In genomic region chr14:104752735-104753527, GRCh38 we compare ENCODE assay signal across 8 cellular contexts. TPM values are rescaled to one million over a fixed set of nuclear protein-coding genes. Genes with fewer than 3 reads are reported as not detected.
A peak's percentile ranks its signal among the peaks of the same experiment; 100 is the strongest.
DNase-seq lines count a peak whose midpoint lies in the region; ATAC-seq and TF ChIP-seq lines count a peak whose summit lies in the region.

Gene SIVA1, plus strand, starts transcription at chr14:104753147. Its CDS starts 55 bp downstream, at chr14:104753202.

- intact Hi-C loops in head of caudate nucleus (cut with DNase I), result no loop called here

- peak; percentile 91 for ATAC-seq in HG02759 (IDR thresholded peaks at IDR 0.05; ENCODE audit: unreplicated experiment)

- H3K27ac ChIP-seq in thymus (ENCODE audit: low read depth), result peak within 1 kb of the TSS; percentile 67

- no peaks in the 10 kb centered on the region for H3K27me3 Mint-ChIP-seq in osteocyte (ENCODE audit: unreplicated experiment)

- DNase-seq in GM12864 (ENCODE audit: low read depth), result peak; percentile 97
- DNase-seq in NCI-H1417 (lab: John Stamatoyannopoulos, UW), result peak; percentile 99 to 100 (median 99)
- peak; percentile 97 to 99 for DNase-seq in SW 1271 (lab: John Stamatoyannopoulos, UW)
- peak; percentile 99 for DNase-seq in activated naive CD8-positive, alpha-beta T cell treated with anti-CD3 and anti-CD28 coated beads, Interleukin-2, amount 50 U/mL, for 16 hours (ENCODE audit: low read depth, low spot score)
- peak; percentile 98 to 100 (median 100) for DNase-seq in head of caudate nucleus
- DNase-seq in osteocyte (ENCODE audit: extremely low spot score, unreplicated experiment), result peak; percentile 100

- H3K27me3 ChIP-seq in thymus (ENCODE audit: control insufficient read depth, insufficient read depth), result no peaks in the 10 kb centered on the region

- H3K9me3 ChIP-seq in thymus (ENCODE audit: control insufficient read depth), result no peaks in the 10 kb centered on the region

- no peak for TF ChIP-seq CTCF in GM12864 (IDR thresholded peaks at IDR 0.05; ENCODE audit: low read depth, low read length, missing control alignments)
- TF ChIP-seq CTCF in osteocyte (IDR thresholded peaks at IDR 0.05), result no peak

- peaks cover 47% of the 10 kb centered on the region for H3K4me1 Mint-ChIP-seq in osteocyte (ENCODE audit: unreplicated experiment)

- no peaks in the 10 kb centered on the region for H3K9me3 Mint-ChIP-seq in osteocyte (ENCODE audit: unreplicated experiment)

- peak within 1 kb of the TSS; percentile 90 for H3K4me3 Mint-ChIP-seq in osteocyte (ENCODE audit: unreplicated experiment)

- peaks cover 12% of the 10 kb centered on the region for H3K36me3 ChIP-seq in thymus (ENCODE audit: control insufficient read depth, insufficient read depth)

- H3K4me3 ChIP-seq in GM12864 (ENCODE audit: low read depth, low read length), result peak within 1 kb of the TSS; percentile 70
- peak within 1 kb of the TSS; percentile 90 for H3K4me3 ChIP-seq in thymus (ENCODE audit: low read length)

- H3K27ac Mint-ChIP-seq in osteocyte (ENCODE audit: unreplicated experiment), result peak within 1 kb of the TSS; percentile 97

- under 1% methylated on average over 95 of the region's 95 CpGs for WGBS in thymus

- peaks cover 38% of the 10 kb centered on the region for H3K4me1 ChIP-seq in thymus (ENCODE audit: control insufficient read depth, insufficient read depth, low read length)

- peaks cover 4% of the 10 kb centered on the region for H3K36me3 Mint-ChIP-seq in osteocyte (ENCODE audit: unreplicated experiment)

RNA-seq across cellular contexts. Expression of gene SIVA1, which starts in this region (rescaled TPM):
- 50.1 and 52.3 TPM in 2 replicates for total RNA-seq in osteocyte
- polyA plus RNA-seq in thymus, result 143 TPM

Comparison
In these comparisons a context has a peak if more than half of its experiments do, and no peak if none do; other contexts are left out.
1. Peak in every context shown above with its lines: DNase-seq, ATAC-seq, H3K4me3 ChIP-seq and H3K27ac ChIP-seq.